In the genomic region with DNA sequence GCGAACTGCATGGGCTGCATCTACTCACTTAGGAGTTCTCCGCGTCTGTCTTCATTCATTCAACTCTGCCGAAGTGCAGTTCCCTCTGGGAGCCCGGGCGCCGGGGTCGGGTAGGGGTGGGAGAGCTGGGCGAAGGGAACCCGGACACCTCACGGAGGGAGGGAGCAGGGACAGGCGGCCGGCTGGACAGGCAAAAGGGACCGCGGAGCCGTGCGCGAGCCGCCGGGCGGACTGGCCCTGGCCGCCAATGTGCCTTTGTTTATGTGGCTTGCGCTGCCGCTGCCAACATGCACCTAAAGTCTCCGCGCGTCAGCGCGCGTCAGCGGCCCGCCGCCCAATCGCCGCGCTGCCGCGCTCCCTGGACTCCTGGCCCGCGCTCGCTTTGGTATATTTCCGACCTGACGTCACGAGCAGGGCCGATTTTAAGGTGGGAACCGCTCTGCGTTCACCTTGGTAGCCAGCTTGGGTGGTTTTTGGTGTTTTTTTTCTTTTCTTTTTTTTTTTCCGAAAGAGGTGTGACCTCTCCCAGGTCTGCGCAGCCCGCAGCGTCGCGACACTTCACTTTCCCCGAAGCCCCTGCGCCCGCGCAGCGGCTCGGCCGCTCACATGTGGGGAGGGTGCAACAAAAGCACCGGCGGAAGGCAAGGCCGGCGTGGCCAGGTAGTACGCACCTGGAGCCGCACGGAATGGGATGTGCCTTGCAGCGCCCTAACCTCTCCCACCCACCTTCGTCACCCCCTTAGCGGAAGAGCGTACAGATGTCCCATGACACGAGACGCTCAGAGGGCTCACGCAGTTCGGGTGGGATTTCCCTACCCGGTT, we compare ENCODE assay signal across 8 cellular contexts. TPM values are rescaled to one million over a fixed set of nuclear protein-coding genes. Genes with fewer than 3 reads are reported as not detected.
DNase-seq lines count a peak whose midpoint lies in the region; ATAC-seq and TF ChIP-seq lines count a peak whose summit lies in the region.

A gene (minus strand): TSS at position 270 of the 822 bp plus-strand sequence. CDS start 2,535 bp downstream, outside the sequence.

- H3K36me3 ChIP-seq in heart right ventricle (peaks cover 0 to 17% (median 0%) of the 10 kb centered on the region in 9 donors), upper lobe of right lung (no peaks in the 10 kb centered on the region)

- intact Hi-C loops in heart right ventricle (cut with DNase I), result loop anchor here in 6 of 10 donors (2.0 to 10.0 kb wide), 6 partner anchors 68 to 255 kb away; a partner anchor contains a TSS
- intact Hi-C loops in posterior vena cava (cut with DNase I), result loop anchor here in 1 of 2 donors (10.0 kb wide), 1 partner anchor 262 kb away; no protein-coding TSS in a partner anchor
- intact Hi-C loops in upper lobe of right lung (cut with DNase I), result no loop called here

- H3K4me1 ChIP-seq in heart right ventricle (peaks cover 0 to 46% (median 13%) of the 10 kb centered on the region in 9 donors), upper lobe of right lung (peaks cover 15% of the 10 kb centered on the region)

- H3K9me3 ChIP-seq in heart right ventricle (no peaks in the 10 kb centered on the region), upper lobe of right lung (no peaks in the 10 kb centered on the region)

- ATAC-seq in HG02623 (IDR thresholded peaks at IDR 0.05; ENCODE audit: unreplicated experiment) (peak; percentile 71), heart right ventricle (peak; percentile 65 to 85 (median 77)), upper lobe of right lung (peak; percentile 78)

- WGBS in adipose tissue, 3 donors, result 0 to 1% (median 1%) methylated on average over 68 to 76 of the region's 76 CpGs
- 0 to 1% methylated on average over 76 of the region's 76 CpGs for WGBS in heart right ventricle, 2 donors

- TF ChIP-seq CTCF in GM12864 (IDR thresholded peaks at IDR 0.05; ENCODE audit: low read depth, low read length, missing control alignments) (no peak), heart right ventricle (IDR thresholded peaks at IDR 0.05) (no peak), upper lobe of right lung (IDR thresholded peaks at IDR 0.05) (no peak)

- H3K27me3 ChIP-seq in heart right ventricle (peaks cover 0 to 38% (median 20%) of the 10 kb centered on the region in 7 donors), upper lobe of right lung (peaks cover 8% of the 10 kb centered on the region)

- DNase-seq in GM12864 (ENCODE audit: low read depth), result no peak
- peak; percentile 31 for DNase-seq in NCI-H128 (lab: John Stamatoyannopoulos, UW; ENCODE audit: unreplicated experiment)
- DNase-seq in T follicular helper cell (ENCODE audit: low read depth), result peak; percentile 90
- peak; percentile 87 to 91 for DNase-seq in heart right ventricle
- peak; percentile 97 for DNase-seq in posterior vena cava (ENCODE audit: low spot score)
- DNase-seq in upper lobe of right lung, result peak; percentile 93

- H3K4me3 ChIP-seq in GM12864 (ENCODE audit: low read depth, low read length), result peak within 1 kb of the TSS; percentile 91
- peak within 1 kb of the TSS; percentile 62 to 91 (median 80) for H3K4me3 ChIP-seq in heart right ventricle
- peak within 1 kb of the TSS; percentile 83 for H3K4me3 ChIP-seq in upper lobe of right lung

- H3K27ac ChIP-seq in adipose tissue (ENCODE audit: low read depth, low read length) (peak within 1 kb of the TSS; percentile 82), heart right ventricle (peak within 1 kb of the TSS; percentile 97 to 100 (median 99)), upper lobe of right lung (peak within 1 kb of the TSS; percentile 99)

RNA-seq across cellular contexts. Expression of the gene that starts here (rescaled TPM):
- polyA plus RNA-seq in adipose tissue (10 to 100 TPM in 2 of 3 donors, 1 to 10 TPM in 1; 4.0 to 93.8 (median 13.1) TPM), heart right ventricle (1 to 10 TPM; 1.1 to 6.3 TPM)
- total RNA-seq in heart right ventricle (10 to 100 TPM in 2 of 10 donors, 1 to 10 TPM in 8; 1.2 to 31.2 (median 5.3) TPM), posterior vena cava (10 to 100 TPM in 1 of 2 donors, 1 to 10 TPM in 1; 7.8 to 15.5 TPM), upper lobe of right lung (3.5 TPM)
